Comparison of ENCODE assay signal across 34 cellular contexts in the genomic region with DNA sequence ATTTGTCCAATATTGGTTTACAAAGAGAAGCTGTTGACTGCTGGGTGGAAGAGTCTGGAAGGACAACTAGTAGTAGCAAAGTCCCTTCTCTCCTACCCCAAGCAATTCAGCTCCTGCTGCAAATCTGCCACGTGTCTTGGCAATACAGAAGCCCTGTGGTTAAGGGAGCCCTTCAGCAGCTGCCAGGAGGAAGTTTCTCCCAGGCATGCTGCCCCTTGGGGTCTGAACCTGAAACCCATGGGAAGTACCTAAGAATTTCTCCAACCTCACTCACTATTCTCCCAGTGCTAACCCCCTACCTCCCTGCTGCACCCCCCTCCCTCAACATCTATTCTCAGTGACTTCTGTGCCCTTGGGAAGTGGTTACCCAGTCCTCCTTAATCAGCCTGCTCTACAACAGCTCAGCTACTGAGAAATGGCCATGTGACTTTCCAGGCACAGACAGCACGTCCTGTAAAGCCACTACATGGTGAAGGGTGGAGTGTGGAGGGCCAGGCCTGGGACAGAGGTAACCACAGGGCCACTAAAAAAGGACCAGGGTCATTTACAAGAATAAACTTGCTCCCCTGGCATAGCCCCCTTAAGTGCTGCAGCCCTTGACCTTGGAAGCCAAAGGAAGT.
DNase-seq lines count a peak whose midpoint lies in the region; ATAC-seq and TF ChIP-seq lines count a peak whose summit lies in the region.
"Had no signal": no experiment of that assay in that cellular context is flagged by ENCODE, and none has a peak within 500 bp of the region (broad histone marks: within the 10 kb centered on the region; RNA-seq: fewer than 3 reads in every experiment).

No MANE protein-coding gene starts in this region.

- H3K27ac ChIP-seq in DND-41 (ENCODE audit: low read length) (no peak overlapping the region), heart left ventricle (no peak overlapping the region), osteoblast (ENCODE audit: low read depth, low read length) (no peak overlapping the region)
- H3K27ac ChIP-seq: C4-2B, cardiac muscle cell, colonic mucosa, gastrocnemius medialis, GM23248, pancreas, thoracic aorta, vagina had no signal

- TF ChIP-seq POLR2A in heart left ventricle (IDR thresholded peaks at IDR 0.05) = no peak

- H4K20me1 ChIP-seq in DND-41 (ENCODE audit: insufficient read depth, low read length) (no peaks in the 10 kb centered on the region), osteoblast (ENCODE audit: insufficient read depth, low read length) (no peaks in the 10 kb centered on the region)

- no peak overlapping the region for H3K4me2 ChIP-seq in DND-41 (ENCODE audit: insufficient read depth, low read length)
- H3K4me2 ChIP-seq in osteoblast (ENCODE audit: insufficient read depth, low read length) = no peak overlapping the region

- no peaks in the 10 kb centered on the region for H3K9me3 ChIP-seq in DND-41 (ENCODE audit: insufficient read depth, low read length, severe bottlenecking)
- H3K9me3 ChIP-seq in heart left ventricle = no peaks in the 10 kb centered on the region
- H3K9me3 ChIP-seq in osteoblast (ENCODE audit: low read depth, low read length) = no peaks in the 10 kb centered on the region
- H3K9me3 ChIP-seq: colonic mucosa, gastrocnemius medialis, pancreas, thoracic aorta, vagina had no signal

- no peak overlapping the region for H3K9ac ChIP-seq in DND-41 (ENCODE audit: low read depth, low read length)
- H3K9ac ChIP-seq: GM23248 had no signal

- ATAC-seq in DND-41 (ENCODE audit: insufficient read depth, low read depth) = peak; percentile 64; the same call in 2 of the 3 replicates
- peak; percentile 72 to 86 (median 80) for ATAC-seq in heart left ventricle
- ATAC-seq: left colon; stimulated activated naive CD8-positive, alpha-beta T cell treated with anti-CD3 and anti-CD28 coated beads, Interleukin-15, amount 100 ng/mL, for 72 hours had no signal

- intact Hi-C loops in heart left ventricle (cut with DNase I) = loop anchor here in 1 of 10 donors (10.0 kb wide), 1 partner anchor 265 kb away; no protein-coding TSS in a partner anchor

- 0 to 20% (median 17%) methylated on average over 2 of the region's 2 CpGs for WGBS in heart left ventricle, 4 donors

- no peaks in the 10 kb centered on the region for H3K4me1 ChIP-seq in DND-41 (ENCODE audit: insufficient read depth, low read length)
- peaks cover 0 to 13% (median 5%) of the 10 kb centered on the region in 12 donors for H3K4me1 ChIP-seq in heart left ventricle
- no peaks in the 10 kb centered on the region for H3K4me1 ChIP-seq in osteoblast (ENCODE audit: insufficient read depth, low read length)
- H3K4me1 ChIP-seq: colonic mucosa, gastrocnemius medialis, pancreas, vagina had no signal

- no peak overlapping the region for H2AFZ ChIP-seq in DND-41 (ENCODE audit: low read depth, low read length)
- H2AFZ ChIP-seq in osteoblast (ENCODE audit: low read length) = no peak overlapping the region
- H2AFZ ChIP-seq: GM23248 had no signal

- H3K27me3 ChIP-seq in DND-41 (ENCODE audit: insufficient read depth, low read length, poor library complexity) (peaks cover 6% of the 10 kb centered on the region), heart left ventricle (no peaks in the 10 kb centered on the region), osteoblast (ENCODE audit: insufficient read depth, low read length) (no peaks in the 10 kb centered on the region)
- H3K27me3 ChIP-seq: cardiac muscle cell, colonic mucosa, gastrocnemius medialis, pancreas, vagina had no signal

- H3K36me3 ChIP-seq in DND-41 (ENCODE audit: insufficient read depth, low read length) (no peaks in the 10 kb centered on the region), heart left ventricle (no peaks in the 10 kb centered on the region), osteoblast (ENCODE audit: insufficient read depth, low read length) (no peaks in the 10 kb centered on the region)
- H3K36me3 ChIP-seq: cardiac muscle cell, colonic mucosa, gastrocnemius medialis, pancreas, thoracic aorta, vagina had no signal

- TF ChIP-seq CTCF in DND-41 (IDR thresholded peaks at IDR 0.05; ENCODE audit: borderline replicate concordance, extremely low read depth, low read length, poor library complexity, severe bottlenecking) = no peak
- TF ChIP-seq CTCF in heart left ventricle (IDR thresholded peaks at IDR 0.05) = no peak
- no peak for TF ChIP-seq CTCF in osteoblast (IDR thresholded peaks at IDR 0.05; ENCODE audit: extremely low read depth, low read depth, low read length)

- H3K79me2 ChIP-seq in DND-41 (ENCODE audit: insufficient read depth, low read length) = no peaks in the 10 kb centered on the region
- H3K79me2 ChIP-seq in osteoblast (ENCODE audit: insufficient read depth, low read length) = no peaks in the 10 kb centered on the region

- DNase-seq in DND-41 (peak; percentile 29), MV-4-11 (lab: John Stamatoyannopoulos, UW) (peak; percentile 64), heart left ventricle (peak in 2 of 5 donors; percentile 33 to 41), renal cortical epithelial cell (ENCODE audit: low read depth) (peak; percentile 27), NCI-H69 (lab: John Stamatoyannopoulos, UW) (no peak), retina (no peak), osteoblast (ENCODE audit: insufficient read length, low spot score, missing footprints) (no peak)
- DNase-seq: activated B cell treated with CpG ODN at 0.5 μM for 24 hours; activated CD4-positive, alpha-beta T cell treated with anti-CD3 and anti-CD28 coated beads, Interleukin-2, amount 50 U/mL, for 1 hour; activated gamma-delta T cell; activated naive CD8-positive, alpha-beta T cell treated with anti-CD3 and anti-CD28 coated beads, Interleukin-2, amount 10 ng/mL, durations not matched to agents 7 days and 5 days; activated T-cell treated with anti-CD3 and anti-CD28 coated beads, Interleukin-2, amount 50 U/mL, for 1 hour; aorta; colonic mucosa; COR-L47; effector CD4-positive, alpha-beta T cell; gastrocnemius medialis; GM23248; hypothalamus; IMR-90; left colon; mesenchymal stem cell; NCI-H1105; NCI-H187 treated with DMSO at 0.1 percent for 48 hours; NCI-H2171 treated with DMSO at 0.1 percent for 48 hours; NCI-H510A treated with DMSO at 0.1 percent for 48 hours; pancreas; SHP77 treated with DMSO at 0.1 percent for 48 hours; stimulated activated CD8-positive, alpha-beta memory T cell treated with anti-CD3 and anti-CD28 coated beads, Interleukin-4, amount 100 ng/mL, for 48 hours; stimulated activated naive CD8-positive, alpha-beta T cell treated with anti-CD3 and anti-CD28 coated beads, Interleukin-15, amount 100 ng/mL, for 72 hours had no signal

- no peak overlapping the region for H3K4me3 ChIP-seq in DND-41 (ENCODE audit: low read depth in 1 of 2, low read length in 2 of 2)
- no peak overlapping the region for H3K4me3 ChIP-seq in heart left ventricle
- H3K4me3 ChIP-seq in osteoblast (ENCODE audit: insufficient read depth, low read length) = no peak overlapping the region
- H3K4me3 ChIP-seq: cardiac muscle cell, colonic mucosa, gastrocnemius medialis, GM23248, pancreas, thoracic aorta, vagina had no signal

Comparison
In these comparisons a context has a peak if more than half of its experiments do, and no peak if none do; other contexts are left out.
1. DNase-seq: peak in DND-41 (single experiment), MV-4-11 (single experiment) and renal cortical epithelial cell (single experiment); none in NCI-H69 (single experiment), retina (single experiment) and osteoblast (single experiment).